ENCODE assay signal across 8 cellular contexts in the genomic region with DNA sequence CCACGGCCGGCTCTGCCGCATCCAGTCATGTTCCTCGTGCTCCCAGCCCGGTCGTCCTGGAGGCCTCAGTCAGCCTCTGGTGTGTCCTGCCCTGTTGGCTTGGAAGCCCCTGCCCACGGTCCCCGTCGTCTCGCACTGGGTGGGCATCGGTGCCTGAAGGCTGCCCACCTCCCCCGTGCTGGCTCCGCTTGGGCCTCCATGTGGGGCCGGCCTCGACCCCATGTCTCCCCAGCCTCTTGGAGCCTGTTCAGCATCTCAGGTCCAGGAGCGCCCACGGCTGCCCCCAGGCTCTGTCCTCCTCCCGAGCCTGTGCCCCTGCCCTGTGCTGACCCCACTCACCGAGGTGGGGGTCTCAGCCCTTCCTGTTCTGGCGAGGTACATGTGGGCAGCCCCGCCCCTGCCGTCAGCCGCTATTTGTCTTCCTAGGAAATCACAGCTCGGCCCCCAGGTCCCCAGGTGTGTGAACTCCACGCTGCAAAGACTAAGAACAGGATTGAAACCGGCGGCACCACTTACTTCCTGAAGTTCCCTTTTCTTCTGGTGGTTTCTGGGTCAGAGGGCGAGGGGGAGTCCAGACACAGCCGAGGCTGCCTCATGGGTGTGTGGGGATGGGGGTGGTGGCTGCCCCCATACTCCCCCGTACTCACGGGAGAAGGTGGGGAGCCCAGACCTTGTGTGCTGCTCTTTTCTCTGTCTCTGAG.
DNase-seq lines count a peak whose midpoint lies in the region; ATAC-seq, FAIRE-seq and TF ChIP-seq lines count a peak whose summit lies in the region.
"Not testable (repeated sequence)": the region's sequence is repeated elsewhere in the genome, so short reads cannot be mapped to it uniquely, and the experiment has no call there.

No MANE protein-coding gene starts in this region.

- H4K20me1 ChIP-seq in H9 (ENCODE audit: control insufficient read depth, insufficient read depth, insufficient read length), result not testable (repeated sequence)

- ATAC-seq in A549; effector memory CD8-positive, alpha-beta T cell (replicated peaks): not testable (repeated sequence)
- ATAC-seq in GM19023 (IDR thresholded peaks at IDR 0.05; ENCODE audit: unreplicated experiment) (peak; percentile 52), memory B cell (ENCODE audit: low read depth) (peak; percentile 82)
- peak; percentile 45 for ATAC-seq in activated CD8-positive, alpha-beta T cell treated with anti-CD3 and anti-CD28 coated beads for 36 hours
- ATAC-seq in stimulated activated naive B cell treated with anti-CD40 and anti-IgM and Interleukin-4, amounts not matched to agents 10 μg/mL and 1 μg/mL and 100 μg/mL, for 72 hours (replicated peaks), result peak; percentile 88 to 89

- not testable (repeated sequence) for H3K4ac ChIP-seq in H9 (ENCODE audit: low read depth, low read length)

- not testable (repeated sequence) for TF ChIP-seq CTCF in A549 (IDR thresholded peaks at IDR 0.05); H9 (conservative IDR thresholded peaks at IDR 0.05); activated CD8-positive, alpha-beta T cell treated with anti-CD3 and anti-CD28 coated beads for 36 hours (IDR thresholded peaks at IDR 0.05)

- H3K79me2 ChIP-seq in H9 (ENCODE audit: insufficient read depth, low read length), result not testable (repeated sequence)

- H3K9me3 Mint-ChIP-seq in H9, result peaks cover 59 to 71% of the 10 kb centered on the region in 2 experiments
- H3K9me3 Mint-ChIP-seq in IgD-negative memory B cell; activated CD8-positive, alpha-beta T cell treated with anti-CD3 and anti-CD28 coated beads for 36 hours; effector memory CD8-positive, alpha-beta T cell; memory B cell; stimulated activated naive B cell treated with anti-CD40 and anti-IgM and Interleukin-4, amounts not matched to agents 10 μg/mL and 1 μg/mL and 100 μg/mL, for 72 hours: not testable (repeated sequence)

- not testable (repeated sequence) for H3K27me3 ChIP-seq in H9 (ENCODE audit: insufficient read depth, low read length)

- not testable (repeated sequence) for TF ChIP-seq RAD21 in A549 (conservative IDR thresholded peaks at IDR 0.05 in 1 of 2, IDR thresholded peaks at IDR 0.05 in 1 of 2)

- not testable (repeated sequence) for H4K8ac ChIP-seq in H9 (replicated peaks; ENCODE audit: insufficient read length, low read depth, low read length)

- H2AFZ ChIP-seq in H9 (ENCODE audit: low read length), result not testable (repeated sequence)

- not testable (repeated sequence) for TF ChIP-seq EP300 in A549 (IDR thresholded peaks at IDR 0.05)

- intact Hi-C loops in activated CD8-positive, alpha-beta T cell treated with anti-CD3 and anti-CD28 coated beads for 36 hours (cut with micrococcal nuclease), result not testable (repeated sequence)

- not testable (repeated sequence) for H3K4me1 Mint-ChIP-seq in H9; IgD-negative memory B cell; activated CD8-positive, alpha-beta T cell treated with anti-CD3 and anti-CD28 coated beads for 36 hours (ENCODE audit: low read depth); effector memory CD8-positive, alpha-beta T cell (ENCODE audit: low read depth in 2 of 2)
- peaks cover 28% of the 10 kb centered on the region for H3K4me1 Mint-ChIP-seq in memory B cell
- H3K4me1 Mint-ChIP-seq in stimulated activated naive B cell treated with anti-CD40 and anti-IgM and Interleukin-4, amounts not matched to agents 10 μg/mL and 1 μg/mL and 100 μg/mL, for 72 hours, result peaks cover 49 to 66% of the 10 kb centered on the region in 2 donors

- H2BK12ac ChIP-seq in H9 (ENCODE audit: insufficient read length, low read depth, low read length), result not testable (repeated sequence)

- not testable (repeated sequence) for H3K4me3 ChIP-seq in A549

- not testable (repeated sequence) for H3K18ac ChIP-seq in H9 (ENCODE audit: insufficient read length, low read depth, low read length)

- not testable (repeated sequence) for H2BK20ac ChIP-seq in H9 (ENCODE audit: low read depth, low read length, poor library complexity, severe bottlenecking)

- H2AK5ac ChIP-seq in H9 (ENCODE audit: insufficient read length, low read length), result not testable (repeated sequence)

- not testable (repeated sequence) for H3K23me2 ChIP-seq in H9 (ENCODE audit: insufficient read length, low read depth, low read length, poor library complexity, severe bottlenecking)

- not testable (repeated sequence) for DNase-seq in A549 (ENCODE audit: low read depth in 1 of 2, low spot score in 1 of 2); effector memory CD8-positive, alpha-beta T cell; memory B cell (ENCODE audit: low spot score in 2 of 2)
- DNase-seq in H9, result peak; percentile 10
- peak; percentile 23 for DNase-seq in activated CD8-positive, alpha-beta T cell treated with anti-CD3 and anti-CD28 coated beads for 36 hours
- peak; percentile 85 for DNase-seq in stimulated activated naive B cell treated with anti-CD40 and anti-IgM and Interleukin-4, amounts not matched to agents 10 μg/mL and 1 μg/mL and 100 μg/mL, for 72 hours

- not testable (repeated sequence) for FAIRE-seq in A549 (lab: Jason Lieb, UNC)

- H3K36me3 Mint-ChIP-seq in H9 (ENCODE audit: insufficient read depth in 1 of 3, low read depth in 3 of 3), result peaks cover 11 to 17% (median 16%) of the 10 kb centered on the region in 3 experiments; a peak in 6 of 7 replicates
- H3K36me3 Mint-ChIP-seq in IgD-negative memory B cell; activated CD8-positive, alpha-beta T cell treated with anti-CD3 and anti-CD28 coated beads for 36 hours (ENCODE audit: low read depth); effector memory CD8-positive, alpha-beta T cell (ENCODE audit: insufficient read depth): not testable (repeated sequence)
- H3K36me3 Mint-ChIP-seq in memory B cell, result peaks cover 25% of the 10 kb centered on the region
- peaks cover 46 to 53% of the 10 kb centered on the region in 2 donors for H3K36me3 Mint-ChIP-seq in stimulated activated naive B cell treated with anti-CD40 and anti-IgM and Interleukin-4, amounts not matched to agents 10 μg/mL and 1 μg/mL and 100 μg/mL, for 72 hours

- POLR2A ChIA-PET in A549 (lab: Yijun Ruan, JAX), result not testable (repeated sequence)
- POLR2A ChIA-PET in activated CD8-positive, alpha-beta T cell treated with anti-CD3 and anti-CD28 coated beads for 36 hours (lab: Charles Lee), result interaction anchor here (0.6 kb wide), 1 partner anchor 1226 kb away, joined by 3 read pairs; no protein-coding TSS in a partner anchor

- not testable (repeated sequence) for H3K79me1 ChIP-seq in H9 (ENCODE audit: insufficient read depth, low read depth, low read length, poor library complexity, severe bottlenecking)

- H3K9me3 ChIP-seq in A549, result not testable (repeated sequence)
- peaks cover 37% of the 10 kb centered on the region for H3K9me3 ChIP-seq in H9 (ENCODE audit: control insufficient read depth, low read depth, low read length)

- H2BK120ac ChIP-seq in H9 (ENCODE audit: low read depth, low read length, poor library complexity, severe bottlenecking), result not testable (repeated sequence)

- H3K9ac ChIP-seq in H9 (ENCODE audit: extremely low read depth, insufficient read length, low read length), result not testable (repeated sequence)

- not testable (repeated sequence) for H3K56ac ChIP-seq in H9 (ENCODE audit: insufficient read length, low read depth, low read length)

- H3T11ph ChIP-seq in H9 (ENCODE audit: low read length), result not testable (repeated sequence)

- H4K5ac ChIP-seq in H9 (ENCODE audit: insufficient read length, low read depth, low read length), result not testable (repeated sequence)

- H3K27ac Mint-ChIP-seq in H9; activated CD8-positive, alpha-beta T cell treated with anti-CD3 and anti-CD28 coated beads for 36 hours: not testable (repeated sequence)
- H3K27ac Mint-ChIP-seq in IgD-negative memory B cell, result peak overlapping the region; percentile 81 to 94 (median 90)
- H3K27ac Mint-ChIP-seq in effector memory CD8-positive, alpha-beta T cell, result peak overlapping the region; percentile 57 to 64
- H3K27ac Mint-ChIP-seq in memory B cell, result peak overlapping the region; percentile 96
- peak overlapping the region; percentile 100 for H3K27ac Mint-ChIP-seq in stimulated activated naive B cell treated with anti-CD40 and anti-IgM and Interleukin-4, amounts not matched to agents 10 μg/mL and 1 μg/mL and 100 μg/mL, for 72 hours

- not testable (repeated sequence) for H2BK15ac ChIP-seq in H9 (ENCODE audit: low read depth, low read length)

- H3K4me3 Mint-ChIP-seq in H9; effector memory CD8-positive, alpha-beta T cell: not testable (repeated sequence)
- H3K4me3 Mint-ChIP-seq in IgD-negative memory B cell, result peak overlapping the region; percentile 91 to 97 (median 94)
- H3K4me3 Mint-ChIP-seq in activated CD8-positive, alpha-beta T cell treated with anti-CD3 and anti-CD28 coated beads for 36 hours, result peak overlapping the region; percentile 24
- H3K4me3 Mint-ChIP-seq in memory B cell, result peak overlapping the region; percentile 98
- H3K4me3 Mint-ChIP-seq in stimulated activated naive B cell treated with anti-CD40 and anti-IgM and Interleukin-4, amounts not matched to agents 10 μg/mL and 1 μg/mL and 100 μg/mL, for 72 hours, result peak overlapping the region; percentile 98 to 99

- H3K23ac ChIP-seq in H9 (ENCODE audit: insufficient read length, low read depth, low read length), result not testable (repeated sequence)

- H3K27me3 Mint-ChIP-seq in H9 (ENCODE audit: low read depth); IgD-negative memory B cell; activated CD8-positive, alpha-beta T cell treated with anti-CD3 and anti-CD28 coated beads for 36 hours; memory B cell: not testable (repeated sequence)
- H3K27me3 Mint-ChIP-seq in effector memory CD8-positive, alpha-beta T cell, result peaks cover 28 to 39% of the 10 kb centered on the region in 2 donors
- peaks cover 0 to 24% of the 10 kb centered on the region in 2 donors for H3K27me3 Mint-ChIP-seq in stimulated activated naive B cell treated with anti-CD40 and anti-IgM and Interleukin-4, amounts not matched to agents 10 μg/mL and 1 μg/mL and 100 μg/mL, for 72 hours

- CTCF ChIA-PET in A549 (lab: Yijun Ruan, JAX); activated CD8-positive, alpha-beta T cell treated with anti-CD3 and anti-CD28 coated beads for 36 hours (lab: Charles Lee): not testable (repeated sequence)

- H3K4me1 ChIP-seq in A549; H9 (ENCODE audit: insufficient read depth, low read length): not testable (repeated sequence)

- not testable (repeated sequence) for H3K27ac ChIP-seq in A549; H9 (ENCODE audit: insufficient read length, low read depth, low read length)

- H3K4me2 ChIP-seq in A549, result 0 out of 3 replicates have a peak overlapping the region, but pooled peaks have one; percentile 19
- not testable (repeated sequence) for H3K4me2 ChIP-seq in H9 (ENCODE audit: insufficient read depth, insufficient read length, low read length)

- not testable (repeated sequence) for H4K91ac ChIP-seq in H9 (ENCODE audit: insufficient read length, low read depth, low read length)

- 47% methylated on average over 27 of the region's 31 CpGs for WGBS in A549 (ENCODE audit: missing lambda C conversion rate)
- WGBS in H9 (ENCODE audit: extremely low coverage, insufficient read length, low lambda C conversion rate), result no CpG with 5 or more reads among the region's 31 CpGs

- H3K14ac ChIP-seq in H9 (ENCODE audit: insufficient read depth, low read length), result not testable (repeated sequence)

- TF ChIP-seq POLR2A in A549 (IDR thresholded peaks at IDR 0.05; ENCODE audit: low read length), result not testable (repeated sequence)

- H2BK5ac ChIP-seq in H9 (ENCODE audit: insufficient read length, low read length), result not testable (repeated sequence)
